In the genomic region with DNA sequence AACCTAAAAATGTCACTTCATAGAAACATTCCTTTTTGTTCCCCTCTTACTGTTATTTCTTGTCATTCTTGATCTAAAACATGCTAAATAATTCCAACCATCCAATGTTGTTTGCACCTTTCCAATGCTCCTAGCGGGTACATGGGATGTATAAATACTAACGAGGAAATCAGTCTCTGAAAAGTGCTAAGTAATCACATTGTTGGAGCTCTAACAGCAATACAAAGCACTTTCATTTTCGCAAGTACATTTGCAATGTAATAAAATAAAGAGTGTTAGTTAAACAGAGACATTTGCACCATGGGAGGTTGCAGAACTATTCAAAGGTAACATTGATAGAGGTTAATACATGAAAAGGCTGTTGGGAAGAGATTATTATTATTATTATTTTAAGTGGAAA, we compare ENCODE assay signal across 13 cellular contexts.
"Had no signal": no experiment of that assay in that cellular context is flagged by ENCODE, and none has a peak within 500 bp of the region (broad histone marks: within the 10 kb centered on the region; RNA-seq: fewer than 3 reads in every experiment).

No MANE protein-coding gene starts in this region.

- DNase-seq: activated CD4-positive, alpha-beta memory T cell treated with anti-CD3 and anti-CD28 coated beads for 36 hours; activated CD4-positive, CD25-positive, alpha-beta regulatory T cell treated with anti-CD3 and anti-CD28 coated beads, Interleukin-2, amount 50 U/mL, for 72 hours; activated gamma-delta T cell; activated T-cell treated with anti-CD3 and anti-CD28 coated beads, Interleukin-2, amount 50 U/mL, for 48 hours; anterior cingulate cortex; cerebellar nuclear complex; dermis blood vessel endothelial cell; hippocampal formation; naive thymus-derived CD4-positive, alpha-beta T cell; nucleus accumbens; right cardiac atrium; stimulated activated naive CD4-positive, alpha-beta T cell had no signal

- H3K36me3 ChIP-seq: suprapubic skin had no signal

- H3K27ac ChIP-seq: suprapubic skin had no signal

- H3K9me3 ChIP-seq: suprapubic skin had no signal

- ATAC-seq: naive thymus-derived CD4-positive, alpha-beta T cell; right cardiac atrium had no signal

- H3K4me3 ChIP-seq: suprapubic skin had no signal

- H3K27me3 ChIP-seq: suprapubic skin had no signal
